9 cellular contexts compared by ENCODE assay signal in the genomic region with DNA sequence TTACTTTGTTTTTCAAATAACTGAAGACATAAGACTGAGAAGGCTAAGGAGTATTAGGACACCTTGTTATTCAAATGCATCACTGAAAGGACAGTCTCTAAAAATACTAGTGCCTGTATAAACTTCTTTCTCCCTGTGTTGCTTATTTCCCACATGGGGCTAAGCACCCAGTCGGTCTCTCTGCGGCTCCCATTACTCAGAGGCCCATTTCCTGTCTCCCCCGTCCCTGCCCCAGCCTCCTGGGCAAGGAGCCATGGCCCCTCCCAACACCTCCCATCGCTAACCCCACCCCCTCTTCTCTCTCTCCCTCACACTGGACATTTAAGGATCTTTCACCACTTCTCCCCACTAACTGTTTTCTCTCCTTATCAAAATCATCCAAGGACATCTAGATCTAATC.
DNase-seq lines count a peak whose midpoint lies in the region; ATAC-seq and TF ChIP-seq lines count a peak whose summit lies in the region.
"Had no signal": no experiment of that assay in that cellular context is flagged by ENCODE, and none has a peak within 500 bp of the region (broad histone marks: within the 10 kb centered on the region; RNA-seq: fewer than 3 reads in every experiment).

No MANE protein-coding gene starts in this region.

- H3K4me3 ChIP-seq in upper lobe of left lung = no peak overlapping the region

- WGBS in upper lobe of left lung, 2 donors = 10 to 11% methylated on average over 4 of the region's 4 CpGs

- H3K36me3 ChIP-seq in upper lobe of left lung = no peaks in the 10 kb centered on the region

- H3K27me3 Mint-ChIP-seq in activated CD4-positive, alpha-beta T cell treated with anti-CD3 and anti-CD28 coated beads for 36 hours = no peaks in the 10 kb centered on the region
- peaks cover 6 to 22% of the 10 kb centered on the region in 2 donors for H3K27me3 Mint-ChIP-seq in natural killer cell treated with Interleukin-12 subunit alpha and Interleukin-12 subunit beta and Interleukin-15 and Interleukin-18, amount 100 ng/mL, for 72 hours

- no peaks in the 10 kb centered on the region for H3K9me3 Mint-ChIP-seq in activated CD4-positive, alpha-beta T cell treated with anti-CD3 and anti-CD28 coated beads for 36 hours (ENCODE audit: low read depth)
- no peaks in the 10 kb centered on the region for H3K9me3 Mint-ChIP-seq in natural killer cell treated with Interleukin-12 subunit alpha and Interleukin-12 subunit beta and Interleukin-15 and Interleukin-18, amount 100 ng/mL, for 72 hours
- H3K9me3 Mint-ChIP-seq: CD4-positive, CD25-positive, alpha-beta regulatory T cell had no signal

- TF ChIP-seq POLR2A in upper lobe of left lung (IDR thresholded peaks at IDR 0.05) = no peak

- H3K36me3 Mint-ChIP-seq in activated CD4-positive, alpha-beta T cell treated with anti-CD3 and anti-CD28 coated beads for 36 hours (ENCODE audit: low read depth) = no peaks in the 10 kb centered on the region
- H3K36me3 Mint-ChIP-seq in natural killer cell treated with Interleukin-12 subunit alpha and Interleukin-12 subunit beta and Interleukin-15 and Interleukin-18, amount 100 ng/mL, for 72 hours = no peaks in the 10 kb centered on the region
- H3K36me3 Mint-ChIP-seq: CD4-positive, CD25-positive, alpha-beta regulatory T cell had no signal

- no peak overlapping the region for H3K27ac Mint-ChIP-seq in activated CD4-positive, alpha-beta T cell treated with anti-CD3 and anti-CD28 coated beads for 36 hours
- no peak overlapping the region for H3K27ac Mint-ChIP-seq in natural killer cell treated with Interleukin-12 subunit alpha and Interleukin-12 subunit beta and Interleukin-15 and Interleukin-18, amount 100 ng/mL, for 72 hours
- H3K27ac Mint-ChIP-seq: CD4-positive, CD25-positive, alpha-beta regulatory T cell had no signal

- no peaks in the 10 kb centered on the region for H3K27me3 ChIP-seq in upper lobe of left lung

- no peak for TF ChIP-seq CTCF in RWPE1 (conservative IDR thresholded peaks at IDR 0.05; ENCODE audit: low read depth)
- TF ChIP-seq CTCF in upper lobe of left lung (IDR thresholded peaks at IDR 0.05) = no peak

- TF ChIP-seq EP300 in upper lobe of left lung (IDR thresholded peaks at IDR 0.05) = no peak

- POLR2A ChIA-PET in activated CD4-positive, alpha-beta T cell treated with anti-CD3 and anti-CD28 coated beads for 36 hours (lab: Charles Lee) = no interaction called here
- POLR2A ChIA-PET in RWPE1 (lab: Yijun Ruan, JAX; ENCODE audit: low non-redundant PET) = no interaction called here

- intact Hi-C loops in activated CD4-positive, alpha-beta T cell treated with anti-CD3 and anti-CD28 coated beads for 36 hours (cut with DNase I, micrococcal nuclease) = no loop called here
- intact Hi-C loops in Right ventricle myocardium superior (cut with DNase I) = no loop called here
- intact Hi-C loops in left colon (cut with DNase I, micrococcal nuclease) = no loop called here

- peaks cover 17 to 30% (median 21%) of the 10 kb centered on the region in 4 donors for H3K4me1 ChIP-seq in upper lobe of left lung

- CTCF ChIA-PET in activated CD4-positive, alpha-beta T cell treated with anti-CD3 and anti-CD28 coated beads for 36 hours (lab: Charles Lee) = interaction anchor here (1.4 kb wide), 1 partner anchor 322 kb away, joined by 3 read pairs; no protein-coding TSS in a partner anchor
- CTCF ChIA-PET in RWPE1 (lab: Yijun Ruan, JAX) = interaction anchor here (0.6 kb wide), 2 partner anchors 11 to 1189 kb away, joined by 4 read pairs; no protein-coding TSS in a partner anchor

- peaks cover 3% of the 10 kb centered on the region for H3K4me1 Mint-ChIP-seq in activated CD4-positive, alpha-beta T cell treated with anti-CD3 and anti-CD28 coated beads for 36 hours
- peaks cover 4 to 5% of the 10 kb centered on the region in 2 donors for H3K4me1 Mint-ChIP-seq in natural killer cell treated with Interleukin-12 subunit alpha and Interleukin-12 subunit beta and Interleukin-15 and Interleukin-18, amount 100 ng/mL, for 72 hours (ENCODE audit: low read depth in 2 of 2)

- H3K4me3 Mint-ChIP-seq in activated CD4-positive, alpha-beta T cell treated with anti-CD3 and anti-CD28 coated beads for 36 hours = no peak overlapping the region
- no peak overlapping the region for H3K4me3 Mint-ChIP-seq in natural killer cell treated with Interleukin-12 subunit alpha and Interleukin-12 subunit beta and Interleukin-15 and Interleukin-18, amount 100 ng/mL, for 72 hours
- H3K4me3 Mint-ChIP-seq: CD4-positive, CD25-positive, alpha-beta regulatory T cell had no signal

- H3K9me3 ChIP-seq in upper lobe of left lung = no peaks in the 10 kb centered on the region

- ATAC-seq in activated CD4-positive, alpha-beta T cell treated with anti-CD3 and anti-CD28 coated beads for 36 hours = no peak
- peak; percentile 77 for ATAC-seq in Right ventricle myocardium superior (ENCODE audit: poor library complexity)
- ATAC-seq in upper lobe of left lung (ENCODE audit: low FRiP score in 2 of 2) = peak; percentile 58 to 60
- no peak for ATAC-seq in left colon
- ATAC-seq in natural killer cell treated with Interleukin-12 subunit alpha and Interleukin-12 subunit beta and Interleukin-15 and Interleukin-18, amount 100 ng/mL, for 72 hours = no peak

- DNase-seq in activated CD4-positive, alpha-beta T cell treated with anti-CD3 and anti-CD28 coated beads for 36 hours = peak; percentile 20
- DNase-seq in activated CD4-positive, alpha-beta T cell treated with anti-CD3 and anti-CD28 coated beads, Interleukin-2, amount 50 U/mL, for 1 hour = no peak
- DNase-seq in RWPE1 (ENCODE audit: low spot score) (peak; percentile 77), Right ventricle myocardium superior (peak; percentile 74), upper lobe of left lung (peak; percentile 7 to 44), left colon (no peak)
- no peak for DNase-seq in natural killer cell treated with Interleukin-12 subunit alpha and Interleukin-12 subunit beta and Interleukin-15 and Interleukin-18, amount 100 ng/mL, for 72 hours (ENCODE audit: low spot score)
- DNase-seq in stimulated activated CD4-positive, alpha-beta T cell treated with anti-CD3 and anti-CD28 coated beads, Interleukin-4, amount 100 ng/mL, for 1 hour = no peak
- DNase-seq: CD4-positive, CD25-positive, alpha-beta regulatory T cell had no signal

- no peak overlapping the region for H3K27ac ChIP-seq in RWPE1
- H3K27ac ChIP-seq in upper lobe of left lung = peak overlapping the region in 2 of 4 donors; percentile 7 to 67

Comparison
In these comparisons a context has a peak if more than half of its experiments do, and no peak if none do; other contexts are left out.
1. DNase-seq: peak in activated CD4-positive, alpha-beta T cell treated with anti-CD3 and anti-CD28 coated beads for 36 hours (single experiment), RWPE1 (single experiment), Right ventricle myocardium superior (single experiment) and upper lobe of left lung (2 of 2); none in activated CD4-positive, alpha-beta T cell treated with anti-CD3 and anti-CD28 coated beads, Interleukin-2, amount 50 U/mL, for 1 hour (single experiment), left colon (0 of 2), natural killer cell treated with Interleukin-12 subunit alpha and Interleukin-12 subunit beta and Interleukin-15 and Interleukin-18, amount 100 ng/mL, for 72 hours (single experiment) and stimulated activated CD4-positive, alpha-beta T cell treated with anti-CD3 and anti-CD28 coated beads, Interleukin-4, amount 100 ng/mL, for 1 hour (single experiment).
2. ATAC-seq: peak in Right ventricle myocardium superior (single experiment) and upper lobe of left lung (2 of 2); none in activated CD4-positive, alpha-beta T cell treated with anti-CD3 and anti-CD28 coated beads for 36 hours (single experiment), left colon (single experiment) and natural killer cell treated with Interleukin-12 subunit alpha and Interleukin-12 subunit beta and Interleukin-15 and Interleukin-18, amount 100 ng/mL, for 72 hours (0 of 2).